16 cellular contexts compared by ENCODE assay signal in genomic region chr11:34311126-34311525, GRCh38.
"Had no signal": no experiment of that assay in that cellular context is flagged by ENCODE, and none has a peak within 500 bp of the region (broad histone marks: within the 10 kb centered on the region; RNA-seq: fewer than 3 reads in every experiment).

No MANE protein-coding gene starts in this region.

- H3K9me3 ChIP-seq: adrenal gland, colonic mucosa, right lobe of liver, spleen had no signal

- H3K27me3 ChIP-seq: adrenal gland, colonic mucosa, right lobe of liver, spleen had no signal

- H3K36me3 ChIP-seq: adrenal gland, colonic mucosa, right lobe of liver, spleen had no signal

- H3K4me1 ChIP-seq: colonic mucosa had no signal

- FAIRE-seq: endothelial cell of umbilical vein, urothelium cell line had no signal

- H3K27ac ChIP-seq: adrenal gland, colonic mucosa, spleen had no signal

- H3K4me3 ChIP-seq: adrenal gland, colonic mucosa, right lobe of liver, spleen had no signal

- ATAC-seq: activated CD4-positive, alpha-beta T cell treated with anti-CD3 and anti-CD28 coated beads for 36 hours; activated T-cell treated with anti-CD3 and anti-CD28 coated beads, Interleukin-2, amount 50 U/mL, for 4 hours; natural killer cell treated with Interleukin-12 subunit alpha and Interleukin-12 subunit beta and Interleukin-15 and Interleukin-18, amount 100 ng/mL, for 72 hours; right lobe of liver; T-helper 17 cell had no signal

- DNase-seq: activated CD4-positive, alpha-beta memory T cell treated with anti-CD3 and anti-CD28 coated beads, Interleukin-2, amount 10 ng/mL, durations not matched to agents 7 days and 5 days; activated CD4-positive, alpha-beta T cell treated with anti-CD3 and anti-CD28 coated beads for 36 hours; activated effector memory CD4-positive, alpha-beta T cell treated with anti-CD3 and anti-CD28 coated beads, Interleukin-2, amount 50 U/mL, for 16 hours; activated T-cell treated with anti-CD3 and anti-CD28 coated beads, Interleukin-2, amount 50 U/mL, for 4 hours; adrenal gland; caudate nucleus; colonic mucosa; foreskin fibroblast; immature natural killer cell; right lobe of liver; spleen; stimulated activated CD4-positive, alpha-beta T cell treated with anti-CD3 and anti-CD28 coated beads, Interleukin-1b, Interleukin-23, amount 100 ng/mL, for 48 hours; T-helper 17 cell had no signal
